Comparison of ENCODE assay signal across 21 cellular contexts in genomic region chr7:157667731-157668130, GRCh38.
"Had no signal": no experiment of that assay in that cellular context is flagged by ENCODE, and none has a peak within 500 bp of the region (broad histone marks: within the 10 kb centered on the region; RNA-seq: fewer than 3 reads in every experiment).

No MANE protein-coding gene starts in this region.

- H3K4me3 Mint-ChIP-seq: activated B cell treated with CpG ODN at 0.5 μM for 24 hours; activated CD4-positive, alpha-beta memory T cell treated with anti-CD3 and anti-CD28 coated beads, Interleukin-2, amount 10 ng/mL, durations not matched to agents 7 days and 5 days; activated naive CD4-positive, alpha-beta T cell treated with anti-CD3 and anti-CD28 coated beads for 36 hours; activated naive CD8-positive, alpha-beta T cell treated with anti-CD3 and anti-CD28 coated beads, Interleukin-2, amount 50 U/mL, for 24 hours; activated T-cell treated with anti-CD3 and anti-CD28 coated beads, Interleukin-2, amount 50 U/mL, for 72 hours; dendritic cell treated with granulocyte-macrophage colony-stimulating factor and Interleukin-4, amounts not matched to agents 40 ng/mL and 50 ng/mL, for 4 days; immature natural killer cell; mesothelial cell of epicardium; nephron; stimulated activated naive CD8-positive, alpha-beta T cell treated with anti-CD3 and anti-CD28 coated beads, Interleukin-15, Interleukin-2, amounts not matched to agents 100 ng/mL and 50 ng/mL, for 24 hours had no signal

- H3K4me1 ChIP-seq: left ventricle myocardium inferior, tibial artery had no signal

- H3K4me3 ChIP-seq: left ventricle myocardium inferior, spleen, tibial artery had no signal

- H3K9me3 Mint-ChIP-seq: activated B cell treated with CpG ODN at 0.5 μM for 24 hours; activated CD4-positive, alpha-beta memory T cell treated with anti-CD3 and anti-CD28 coated beads, Interleukin-2, amount 10 ng/mL, durations not matched to agents 7 days and 5 days; activated naive CD4-positive, alpha-beta T cell treated with anti-CD3 and anti-CD28 coated beads for 36 hours; activated naive CD8-positive, alpha-beta T cell treated with anti-CD3 and anti-CD28 coated beads, Interleukin-2, amount 50 U/mL, for 24 hours; activated T-cell treated with anti-CD3 and anti-CD28 coated beads, Interleukin-2, amount 50 U/mL, for 72 hours; dendritic cell treated with granulocyte-macrophage colony-stimulating factor and Interleukin-4, amounts not matched to agents 40 ng/mL and 50 ng/mL, for 4 days; immature natural killer cell; mesothelial cell of epicardium; nephron; stimulated activated naive CD8-positive, alpha-beta T cell treated with anti-CD3 and anti-CD28 coated beads, Interleukin-15, Interleukin-2, amounts not matched to agents 100 ng/mL and 50 ng/mL, for 24 hours had no signal

- H3K9me3 ChIP-seq: left ventricle myocardium inferior had no signal

- ATAC-seq: activated naive CD8-positive, alpha-beta T cell treated with anti-CD3 and anti-CD28 coated beads, Interleukin-2, amount 50 U/mL, for 24 hours; activated T-cell treated with anti-CD3 and anti-CD28 coated beads, Interleukin-2, amount 50 U/mL, for 72 hours had no signal

- H3K27ac Mint-ChIP-seq: activated B cell treated with CpG ODN at 0.5 μM for 24 hours; activated CD4-positive, alpha-beta memory T cell treated with anti-CD3 and anti-CD28 coated beads, Interleukin-2, amount 10 ng/mL, durations not matched to agents 7 days and 5 days; activated naive CD4-positive, alpha-beta T cell treated with anti-CD3 and anti-CD28 coated beads for 36 hours; activated naive CD8-positive, alpha-beta T cell treated with anti-CD3 and anti-CD28 coated beads, Interleukin-2, amount 50 U/mL, for 24 hours; activated T-cell treated with anti-CD3 and anti-CD28 coated beads, Interleukin-2, amount 50 U/mL, for 72 hours; dendritic cell treated with granulocyte-macrophage colony-stimulating factor and Interleukin-4, amounts not matched to agents 40 ng/mL and 50 ng/mL, for 4 days; mesothelial cell of epicardium; nephron; stimulated activated naive CD8-positive, alpha-beta T cell treated with anti-CD3 and anti-CD28 coated beads, Interleukin-15, Interleukin-2, amounts not matched to agents 100 ng/mL and 50 ng/mL, for 24 hours had no signal

- H3K36me3 Mint-ChIP-seq: immature natural killer cell, mesothelial cell of epicardium had no signal

- DNase-seq: activated B cell treated with CpG ODN at 0.5 μM for 24 hours; activated CD4-positive, alpha-beta memory T cell treated with anti-CD3 and anti-CD28 coated beads, Interleukin-2, amount 10 ng/mL, durations not matched to agents 7 days and 5 days; activated CD4-positive, alpha-beta T cell treated with anti-CD3 and anti-CD28 coated beads for 4 hours; activated effector memory CD4-positive, alpha-beta T cell treated with Interleukin-2 at 50 U/mL for 16 hours; activated naive CD4-positive, alpha-beta T cell treated with anti-CD3 and anti-CD28 coated beads for 36 hours; activated naive CD8-positive, alpha-beta T cell treated with anti-CD3 and anti-CD28 coated beads, Interleukin-2, amount 50 U/mL, for 24 hours; activated T-cell treated with anti-CD3 and anti-CD28 coated beads, Interleukin-2, amount 50 U/mL, for 72 hours; effector CD4-positive, alpha-beta T cell; immature natural killer cell; kidney glomerular epithelial cell; left ventricle myocardium inferior; mammary epithelial cell; stimulated activated CD4-positive, alpha-beta T cell treated with anti-CD3 and anti-CD28 coated beads, Interleukin-4, amount 100 ng/mL, for 24 hours; substantia nigra; T1000; tibial artery had no signal

- H3K36me3 ChIP-seq: left ventricle myocardium inferior, spleen, tibial artery had no signal
